ENCODE assay signal across 8 cellular contexts in the genomic region with DNA sequence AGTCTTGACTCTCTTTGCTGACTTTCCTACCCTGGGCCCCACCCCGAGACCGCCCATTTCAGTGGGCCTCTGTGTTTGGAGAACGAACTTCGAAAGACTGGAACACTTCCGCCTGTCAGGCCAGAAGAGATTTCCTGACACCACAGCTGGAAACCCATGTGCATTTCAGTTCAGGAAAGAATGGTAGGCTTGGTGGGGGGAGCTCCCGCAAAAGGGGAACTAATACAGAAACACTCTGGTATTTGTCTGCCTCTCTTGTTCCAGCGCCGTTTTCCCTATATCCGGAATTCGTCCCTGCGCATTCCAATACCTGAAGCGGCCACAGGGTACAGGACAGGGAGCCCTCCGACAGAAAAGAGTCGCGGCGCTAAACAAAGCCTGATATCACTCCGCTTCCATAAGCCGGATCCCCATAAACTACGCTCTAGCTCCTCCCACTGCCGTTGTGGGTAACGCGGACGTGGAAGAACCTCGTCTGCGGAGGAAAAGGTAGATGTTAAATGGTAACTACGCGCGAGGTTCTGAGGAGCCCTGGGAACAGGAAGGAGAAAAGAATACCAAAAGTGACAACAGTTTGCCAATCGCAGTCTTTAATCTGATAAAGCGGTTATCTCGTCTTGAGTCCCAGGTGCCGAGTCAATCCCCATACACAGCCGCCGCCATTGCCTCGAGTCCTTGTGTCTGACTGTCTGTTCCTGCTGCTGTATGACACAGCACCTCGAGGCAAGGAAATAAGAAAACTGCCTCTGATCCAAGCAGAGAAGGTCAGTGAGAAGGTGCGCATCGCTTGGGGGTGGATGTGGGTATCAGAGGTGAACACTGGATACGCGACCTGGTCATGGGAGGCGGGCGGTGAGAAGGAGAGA. TPM values are rescaled to one million over a fixed set of nuclear protein-coding genes. Genes with fewer than 3 reads are reported as not detected.
DNase-seq lines count a peak whose midpoint lies in the region; ATAC-seq and TF ChIP-seq lines count a peak whose summit lies in the region.

A gene (plus strand): TSS at position 432 of the 866 bp plus-strand sequence. CDS start 2,627 bp downstream, outside the sequence.

- peak; percentile 55 for ATAC-seq in GM18873 (IDR thresholded peaks at IDR 0.05; ENCODE audit: low FRiP score, unreplicated experiment)
- peak; percentile 78 for ATAC-seq in HG03139 (IDR thresholded peaks at IDR 0.05; ENCODE audit: unreplicated experiment)
- peak; percentile 86 to 89 for ATAC-seq in activated CD4-positive, CD25-positive, alpha-beta regulatory T cell treated with anti-CD3 and anti-CD28 coated beads, Interleukin-2, amount 50 U/mL, for 24 hours

- TF ChIP-seq CTCF in AG04449 (IDR thresholded peaks at IDR 0.05; ENCODE audit: insufficient read depth, low read length, missing control alignments), result no peak
- no peak for TF ChIP-seq CTCF in choroid plexus epithelial cell (conservative IDR thresholded peaks at IDR 0.05; ENCODE audit: low read depth, low read length)
- TF ChIP-seq CTCF in kidney epithelial cell (IDR thresholded peaks at IDR 0.05; ENCODE audit: insufficient read depth, low read length, poor library complexity, severe bottlenecking), result no peak

- H3K36me3 ChIP-seq in kidney epithelial cell (ENCODE audit: control insufficient read depth, insufficient read depth, low read length), result no peaks in the 10 kb centered on the region

- POLR2A ChIA-PET in AG04449 (lab: Yijun Ruan, JAX), result interaction anchor here (0.7 to 0.8 kb wide), 2 partner anchors 121 to 265 kb away, joined by 3 to 4 read pairs; a partner anchor contains a TSS

- no peaks in the 10 kb centered on the region for H3K27me3 ChIP-seq in kidney epithelial cell (ENCODE audit: control insufficient read depth, insufficient read depth, low read length)

- CTCF ChIA-PET in AG04449 (lab: Yijun Ruan, JAX), result interaction anchor here (0.9 kb wide), 1 partner anchor 10 kb away, joined by 3 read pairs; no protein-coding TSS in a partner anchor

- H3K4me3 ChIP-seq in AG04449 (ENCODE audit: low read depth, low read length) (peak within 1 kb of the TSS; percentile 75), choroid plexus epithelial cell (ENCODE audit: low read depth, low read length) (peak within 1 kb of the TSS; percentile 81), kidney epithelial cell (ENCODE audit: low read depth, low read length) (peak within 1 kb of the TSS; percentile 59)

- DNase-seq in AG04449 (ENCODE audit: low read depth, low spot score) (no peak), NCI-H2227 treated with DMSO at 0.1 percent for 48 hours (lab: John Stamatoyannopoulos, UW) (peak; percentile 95), choroid plexus epithelial cell (ENCODE audit: low read depth) (peak; percentile 90), kidney epithelial cell (ENCODE audit: low read depth) (peak; percentile 43)
- DNase-seq in stimulated activated CD4-positive, alpha-beta T cell treated with anti-CD3 and anti-CD28 coated beads, Interleukin-15, amount 100 ng/mL, for 1 hour (ENCODE audit: low read depth in 1 of 2, low spot score in 1 of 2), result peak; percentile 30 to 38

RNA-seq across cellular contexts. Expression of the gene that starts here (rescaled TPM):
- 10.8 and 14.8 TPM in 2 replicates for total RNA-seq in kidney epithelial cell
